In the genomic region with DNA sequence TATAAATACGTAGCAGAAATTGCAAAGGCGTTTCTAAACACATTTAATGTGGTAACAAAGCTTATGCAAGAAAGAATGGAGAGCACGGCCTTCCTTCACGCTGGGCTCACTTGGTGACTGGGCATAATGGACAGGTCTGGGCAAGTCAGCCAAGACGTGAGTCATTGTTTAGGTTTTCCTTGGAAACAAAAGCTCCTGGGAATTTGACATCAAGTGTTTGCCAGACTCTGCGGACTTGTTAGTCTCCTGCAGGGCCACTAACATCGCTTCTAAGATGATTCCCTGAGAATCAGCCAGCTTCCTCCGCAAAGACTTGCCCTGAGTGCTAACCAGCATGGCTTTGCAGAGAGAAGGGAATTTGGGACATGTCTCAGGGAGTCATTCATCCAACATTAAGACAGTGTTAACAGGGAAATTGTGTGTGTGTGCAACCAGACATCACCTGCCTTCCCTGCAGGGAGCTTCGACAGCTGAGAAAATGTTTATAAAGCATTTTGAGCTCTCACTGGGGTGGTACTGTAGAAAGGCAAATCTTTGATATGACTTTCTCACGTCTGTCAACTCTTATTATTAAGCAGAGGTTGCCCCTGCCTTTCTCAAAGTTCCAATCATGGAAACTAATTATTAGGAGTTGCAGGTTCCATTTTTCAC, we compare ENCODE assay signal across 1 cellular context.
A peak's percentile ranks its signal among the peaks of the same experiment; 100 is the strongest.
TF ChIP-seq lines count a peak whose summit lies in the region.

No MANE protein-coding gene starts in this region.

TF ChIP-seq in H1, 55 proteins besides CTCF, POLR2A, EP300 and RAD21:
- peak; percentile 22 for TF ChIP-seq NANOG (IDR thresholded peaks at IDR 0.05; ENCODE audit: insufficient read depth, low read depth, low read length, poor library complexity, severe bottlenecking)
- TF ChIP-seq SP1 (IDR thresholded peaks at IDR 0.05; ENCODE audit: low read depth, low read length) = 0 out of 2 replicates have a peak, but pooled peaks have one; percentile 12
- TF ChIP-seq SIRT6 (IDR thresholded peaks at IDR 0.05; ENCODE audit: low read length) = no peak
- TF ChIP-seq MAFK (IDR thresholded peaks at IDR 0.05; ENCODE audit: low read depth, low read length) = peak; percentile 83
- TF ChIP-seq JUND (IDR thresholded peaks at IDR 0.05; ENCODE audit: low read length) = peak; percentile 89
- TF ChIP-seq SIN3A (conservative IDR thresholded peaks at IDR 0.05 in 1 of 2, IDR thresholded peaks at IDR 0.05 in 1 of 2; ENCODE audit: low read depth in 1 of 2, low read length in 2 of 2) = no peak
- TF ChIP-seq NRF1 (IDR thresholded peaks at IDR 0.05; ENCODE audit: low read depth, low read length) = no peak
- no peak for TF ChIP-seq BRCA1 (IDR thresholded peaks at IDR 0.05; ENCODE audit: low read depth, low read length)
- TF ChIP-seq BACH1 (IDR thresholded peaks at IDR 0.05; ENCODE audit: low read length) = peak; percentile 94
